In the genomic region with DNA sequence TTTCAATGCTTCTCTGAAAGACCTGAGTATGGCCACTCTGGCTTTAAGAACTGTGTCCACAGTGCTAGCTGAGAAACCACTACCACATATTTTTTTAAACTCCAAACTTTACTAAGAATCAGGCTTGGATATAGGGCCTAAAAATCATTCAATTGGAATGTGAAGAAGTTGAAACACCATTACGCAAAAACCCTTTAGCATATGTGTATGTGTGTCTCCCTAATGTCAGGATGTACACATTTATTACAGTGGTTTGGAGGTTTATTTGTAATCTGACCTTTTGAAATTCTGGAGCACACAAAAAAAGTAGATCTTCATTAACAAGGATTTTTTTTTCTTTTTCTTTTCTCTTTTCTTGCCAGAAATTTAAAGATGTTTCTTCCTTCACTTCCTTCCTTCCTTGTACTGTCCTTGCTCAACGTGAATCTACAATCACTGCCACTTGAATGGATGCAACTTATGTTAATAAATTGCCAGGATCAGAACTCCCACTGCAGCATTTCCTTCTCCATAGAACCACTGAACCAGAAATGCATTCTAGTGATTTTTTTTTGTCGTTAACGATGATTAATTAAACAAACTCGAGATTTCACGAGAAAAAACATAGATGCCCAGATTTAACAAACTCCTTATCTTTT, we compare ENCODE assay signal across 9 cellular contexts. TPM values are rescaled to one million over a fixed set of nuclear protein-coding genes. Genes with fewer than 3 reads are reported as not detected.
DNase-seq lines count a peak whose midpoint lies in the region; ATAC-seq and TF ChIP-seq lines count a peak whose summit lies in the region.
"Had no signal": no experiment of that assay in that cellular context is flagged by ENCODE, and none has a peak within 500 bp of the region (broad histone marks: within the 10 kb centered on the region; RNA-seq: fewer than 3 reads in every experiment).

No MANE protein-coding gene starts in this region.

- H3K9ac ChIP-seq in IMR-90 (ENCODE audit: low read depth, low read length) = peak overlapping the region; percentile 99

- H2AFZ ChIP-seq in IMR-90 (replicated peaks; ENCODE audit: low read length, poor library complexity) = no peak overlapping the region

- DNase-seq in AG10803 (ENCODE audit: low read depth) (peak; percentile 86), IMR-90 (peak; percentile 94), dedifferentiated amniotic fluid mesenchymal stem cell (ENCODE audit: extremely low spot score) (peak; percentile 58), NCI-H446 (lab: John Stamatoyannopoulos, UW) (no peak), DMS 273 treated with DMSO at 0.1 percent for 48 hours (lab: John Stamatoyannopoulos, UW) (no peak), NCI-H345 treated with DMSO at 0.1 percent for 48 hours (lab: John Stamatoyannopoulos, UW; ENCODE audit: unreplicated experiment) (no peak)
- no peak for DNase-seq in naive thymus-derived CD8-positive, alpha-beta T cell
- DNase-seq: NCI-H1694 had no signal

- H3K56ac ChIP-seq in IMR-90 (ENCODE audit: extremely low read depth, insufficient read depth, low read length) = peak overlapping the region; percentile 99

- BruUV-seq in IMR-90 (replicated peaks; lab: Mats Ljungman, UMichigan) = no TSS peak

- peak overlapping the region; percentile 100 for H3K27ac ChIP-seq in IMR-90 (ENCODE audit: insufficient read depth, low read length)

- peak overlapping the region; percentile 95; the same call in 2 of the 3 replicates for H2BK15ac ChIP-seq in IMR-90 (ENCODE audit: low read depth, low read length)

- H3K4me3 Mint-ChIP-seq in naive thymus-derived CD8-positive, alpha-beta T cell = peak overlapping the region; percentile 91 to 100 (median 99)

- H2AK5ac ChIP-seq in IMR-90 (ENCODE audit: low read depth, low read length) = peak overlapping the region; percentile 93; the same call in 1 of the 2 replicates

- ATAC-seq in IMR-90 (ENCODE audit: low read depth) (peak; percentile 1), GM21423 (IDR thresholded peaks at IDR 0.05; ENCODE audit: unreplicated experiment) (no peak)
- no peak for ATAC-seq in naive thymus-derived CD8-positive, alpha-beta T cell

- CTCF ChIA-PET in IMR-90 (lab: Yijun Ruan, JAX) = interaction anchor here (1.0 to 1.1 kb wide), 3 partner anchors 85 to 120 kb away, joined by 3 to 5 read pairs (median 4); no protein-coding TSS in a partner anchor

- 0% methylated on average over 2 of the region's 6 CpGs; no CpG with 5 or more reads in 1 of the 2 experiments for WGBS in IMR-90 (ENCODE audit: extremely low coverage in 2 of 2, insufficient read length in 1 of 2), 2 experiments

- peak overlapping the region; percentile 98 for H2BK120ac ChIP-seq in IMR-90 (ENCODE audit: low read depth, low read length)

- no peaks in the 10 kb centered on the region for H3K27me3 ChIP-seq in IMR-90 (ENCODE audit: control insufficient read depth, insufficient read depth, low read length)

- peak overlapping the region; percentile 100 for H3K23ac ChIP-seq in IMR-90 (ENCODE audit: low read depth, low read length)

- H3K4me2 ChIP-seq in IMR-90 (ENCODE audit: low read depth, low read length) = peak overlapping the region; percentile 97

- peak overlapping the region; percentile 100 for H3K14ac ChIP-seq in IMR-90 (replicated peaks; ENCODE audit: low read depth, low read length)

- peak overlapping the region in 8 of 10 donors; percentile 29 to 98 (median 92) for H3K27ac Mint-ChIP-seq in naive thymus-derived CD8-positive, alpha-beta T cell

- peaks cover 7 to 51% of the 10 kb centered on the region in 2 experiments for H3K79me1 ChIP-seq in IMR-90 (ENCODE audit: low read depth in 1 of 2, low read length in 2 of 2)

- peak overlapping the region; percentile 95 for H3K18ac ChIP-seq in IMR-90 (ENCODE audit: low read depth, low read length)

- H3K4me1 Mint-ChIP-seq in naive thymus-derived CD8-positive, alpha-beta T cell = peaks cover 22 to 57% (median 42%) of the 10 kb centered on the region in 4 donors

- peak overlapping the region; percentile 99 for H2BK5ac ChIP-seq in IMR-90 (ENCODE audit: low read depth, low read length, poor library complexity, severe bottlenecking)

- dilution Hi-C loops in IMR-90 (cut with HindIII; ENCODE audit: low sequenced_read_pairs, unreplicated experiment) = no loop called here

- H3K9me3 Mint-ChIP-seq in naive thymus-derived CD8-positive, alpha-beta T cell = no peaks in the 10 kb centered on the region

- POLR2A ChIA-PET in IMR-90 (lab: Charles Lee; ENCODE audit: unreplicated experiment) = interaction anchor here (0.6 to 2.4 kb wide), 5 partner anchors 89 to 542 kb away, joined by 3 to 11 read pairs (median 6); no protein-coding TSS in a partner anchor
- POLR2A ChIA-PET in naive thymus-derived CD8-positive, alpha-beta T cell (lab: Charles Lee) = interaction anchor here (0.7 to 1.3 kb wide), 3 partner anchors 11 to 689 kb away, joined by 3 to 4 read pairs (median 4); a partner anchor contains a TSS

- no peak for TF ChIP-seq POLR2A in IMR-90 (IDR thresholded peaks at IDR 0.05; ENCODE audit: low read depth, low read length)

- in situ Hi-C loops in IMR-90 (cut with MboI; ENCODE audit: low sequenced_read_pairs) = loop anchor here (5.0 to 25.0 kb wide), 3 partner anchors 94 to 689 kb away; no protein-coding TSS in a partner anchor

- no peaks in the 10 kb centered on the region for H3K9me3 ChIP-seq in IMR-90 (ENCODE audit: control insufficient read depth, insufficient read depth, low read length)

- H4K20me1 ChIP-seq in IMR-90 (ENCODE audit: insufficient read depth, low read length) = peaks cover 19% of the 10 kb centered on the region

- H3K27me3 Mint-ChIP-seq in naive thymus-derived CD8-positive, alpha-beta T cell = peaks cover 2 to 16% (median 10%) of the 10 kb centered on the region in 5 donors

- no peaks in the 10 kb centered on the region for H3K36me3 Mint-ChIP-seq in naive thymus-derived CD8-positive, alpha-beta T cell

- intact Hi-C loops in IMR-90 (cut with micrococcal nuclease) = loop anchor here (5.0 to 10.0 kb wide), 3 partner anchors 187 to 689 kb away; no protein-coding TSS in a partner anchor

- H3K9me1 ChIP-seq in IMR-90 (ENCODE audit: insufficient read depth, low read length) = no peaks in the 10 kb centered on the region

- 0 out of 2 replicates have a peak, but pooled peaks have one; percentile 3 for TF ChIP-seq RAD21 in IMR-90 (IDR thresholded peaks at IDR 0.05; ENCODE audit: low read length)

- peak overlapping the region; percentile 100 for H3K4ac ChIP-seq in IMR-90 (ENCODE audit: low read depth, low read length)

- H3K4me3 ChIP-seq in AG10803 (ENCODE audit: low read length) = peak overlapping the region; percentile 100
- H3K4me3 ChIP-seq in IMR-90 (ENCODE audit: insufficient read depth, low read depth, low read length) = peak overlapping the region; percentile 64

- peak overlapping the region; percentile 98 for H2BK20ac ChIP-seq in IMR-90 (ENCODE audit: low read depth, low read length)

- H3K36me3 ChIP-seq in IMR-90 (ENCODE audit: control insufficient read depth, insufficient read depth, low read length) = peaks cover 21% of the 10 kb centered on the region

- peaks cover 9% of the 10 kb centered on the region for H3K4me1 ChIP-seq in IMR-90 (ENCODE audit: control insufficient read depth, insufficient read depth, low read length)

- H4K91ac ChIP-seq in IMR-90 (ENCODE audit: insufficient read depth, low read depth, low read length) = peak overlapping the region; percentile 100

- TF ChIP-seq CTCF in AG10803 (conservative IDR thresholded peaks at IDR 0.05; ENCODE audit: low read length) (no peak), IMR-90 (conservative IDR thresholded peaks at IDR 0.05; ENCODE audit: low read depth, low read length) (no peak)

- peak overlapping the region; percentile 70 to 98; a peak in 3 of 4 replicates for H4K8ac ChIP-seq in IMR-90 (ENCODE audit: low read depth in 2 of 2, low read length in 2 of 2)

- no peak overlapping the region for H2AK9ac ChIP-seq in IMR-90 (replicated peaks; ENCODE audit: low read depth, low read length, poor library complexity)

- H4K5ac ChIP-seq in IMR-90 (ENCODE audit: low read depth, low read length) = peak overlapping the region; percentile 96

TF ChIP-seq in IMR-90, 13 proteins besides CTCF, POLR2A, EP300 and RAD21:
- TF ChIP-seq SMC3 (IDR thresholded peaks at IDR 0.05; ENCODE audit: low read depth, low read length) (no peak), NFE2L2 (IDR thresholded peaks at IDR 0.05; ENCODE audit: low read depth, low read length) (no peak), FOS (IDR thresholded peaks at IDR 0.05; ENCODE audit: low read depth, low read length) (0 out of 2 replicates have a peak, but pooled peaks have one; percentile 8), CEBPB (IDR thresholded peaks at IDR 0.05; ENCODE audit: low read depth, low read length) (peak; percentile 90)

RNA-seq across cellular contexts. Expression of a gene that starts 3.1 kb away (rescaled TPM):
- 328 and 559 TPM in 2 replicates for total RNA-seq in IMR-90 (2012; rRNA removed)
- 268 and 357 TPM in 2 replicates for polyA plus RNA-seq in IMR-90 (2012; rRNA removed)
- polyA plus RNA-seq in IMR-90 (2012; cell fraction: cytosol; rRNA removed) = 627 and 1,317 TPM in 2 replicates
- 480 and 671 TPM in 2 replicates for polyA plus RNA-seq in IMR-90 (2012; cell fraction: nucleus; rRNA removed; ENCODE audit: low replicate concordance)
- total RNA-seq in naive thymus-derived CD8-positive, alpha-beta T cell = under 1 TPM; 0.77 to 0.91 TPM
- under 1 TPM in 1 of 3 donors, not detected in 2; 0.15 TPM for polyA plus RNA-seq in naive thymus-derived CD8-positive, alpha-beta T cell

RNA-seq across cellular contexts. Expression of a gene that starts 7.8 kb away (rescaled TPM):
- 45.8 and 51.8 TPM in 2 replicates for total RNA-seq in IMR-90 (2012; rRNA removed)
- 21.7 and 23.8 TPM in 2 replicates for polyA plus RNA-seq in IMR-90 (2012; rRNA removed)
- 7.6 and 9.9 TPM in 2 replicates for polyA plus RNA-seq in IMR-90 (2012; cell fraction: cytosol; rRNA removed)
- polyA plus RNA-seq in IMR-90 (2012; cell fraction: nucleus; rRNA removed; ENCODE audit: low replicate concordance) = 13.3 and 78.3 TPM in 2 replicates
- 10 to 100 TPM; 14.2 to 14.6 TPM for total RNA-seq in naive thymus-derived CD8-positive, alpha-beta T cell
- polyA plus RNA-seq in naive thymus-derived CD8-positive, alpha-beta T cell = 1 to 10 TPM; 2.0 to 4.9 (median 4.1) TPM

Comparison
In these comparisons a context has a peak if more than half of its experiments do, and no peak if none do; other contexts are left out.
1. DNase-seq: peak in AG10803 (single experiment), IMR-90 (single experiment) and dedifferentiated amniotic fluid mesenchymal stem cell (single experiment); none in naive thymus-derived CD8-positive, alpha-beta T cell (0 of 10), NCI-H446 (0 of 2), DMS 273 treated with DMSO at 0.1 percent for 48 hours (single experiment) and NCI-H345 treated with DMSO at 0.1 percent for 48 hours (single experiment).
2. RNA of a gene that starts 3.1 kb away (total RNA-seq): 328 to 559 TPM in IMR-90; 0.77 to 0.91 TPM in naive thymus-derived CD8-positive, alpha-beta T cell; every median in the first group is over 100 times any median in the second.